Comparison of ENCODE assay signal across 1 cellular context in genomic region chr10:15859865-15860691, GRCh38.
TF ChIP-seq lines count a peak whose summit lies in the region.

MINDY3 (minus strand) TSS chr10:15860507; CDS start chr10:15860299, 208 bp downstream.

TF ChIP-seq in HepG2, 621 proteins besides CTCF, POLR2A, EP300 and RAD21 (continued from another document and continues in another):
- TF ChIP-seq ZHX2 (IDR thresholded peaks at IDR 0.05; ENCODE audit: low read depth): 0 out of 2 replicates have a peak, but pooled peaks have one; percentile 22
- 0 out of 2 replicates have a peak, but pooled peaks have one; percentile 24 for TF ChIP-seq ZHX2 (CRISPR knock-in tag; IDR thresholded peaks at IDR 0.05; ENCODE audit: borderline replicate concordance)
- peak; percentile 66 for TF ChIP-seq RBFOX2 (IDR thresholded peaks at IDR 0.05; ENCODE audit: low read depth, low read length)
- TF ChIP-seq CHD2 (IDR thresholded peaks at IDR 0.05; ENCODE audit: low read depth, low read length): no peak
- peak; percentile 79 for TF ChIP-seq THAP9 (CRISPR knock-in tag; IDR thresholded peaks at IDR 0.05; ENCODE audit: borderline replicate concordance)
- no peak for TF ChIP-seq CEBPB (IDR thresholded peaks at IDR 0.05; ENCODE audit: borderline replicate concordance, low read depth, low read length)
- TF ChIP-seq ARID5B (CRISPR knock-in tag; IDR thresholded peaks at IDR 0.05): peak; percentile 62
- TF ChIP-seq CBX1 (IDR thresholded peaks at IDR 0.05; ENCODE audit: low read depth): peak; percentile 88
- no peak for TF ChIP-seq MIXL1 (CRISPR knock-in tag; IDR thresholded peaks at IDR 0.05)
- TF ChIP-seq XRCC5 (optimal IDR thresholded peaks at IDR 0.05; ENCODE audit: low read length): no peak
- peak; percentile 77; the same call in 1 of the 2 replicates for TF ChIP-seq YEATS2 (CRISPR knock-in tag; IDR thresholded peaks at IDR 0.05; ENCODE audit: borderline replicate concordance)
- 0 out of 2 replicates have a peak, but pooled peaks have one; percentile 72 for TF ChIP-seq MTF2 (CRISPR knock-in tag; IDR thresholded peaks at IDR 0.05; ENCODE audit: borderline replicate concordance)
- TF ChIP-seq ZNF414 (CRISPR knock-in tag; IDR thresholded peaks at IDR 0.05): 0 out of 2 replicates have a peak, but pooled peaks have one; percentile 23
- TF ChIP-seq KMT2B (CRISPR knock-in tag; IDR thresholded peaks at IDR 0.05): peak; percentile 67
- TF ChIP-seq MAF1 (CRISPR knock-in tag; IDR thresholded peaks at IDR 0.05; ENCODE audit: borderline replicate concordance): 0 out of 2 replicates have a peak, but pooled peaks have one; percentile 11
- no peak for TF ChIP-seq MAFK (conservative IDR thresholded peaks at IDR 0.05 in 1 of 2, IDR thresholded peaks at IDR 0.05 in 1 of 2; ENCODE audit: low read length in 2 of 2)
- TF ChIP-seq CHCHD3 (CRISPR knock-in tag; IDR thresholded peaks at IDR 0.05): no peak
- TF ChIP-seq KLF6 (CRISPR knock-in tag; IDR thresholded peaks at IDR 0.05): peak; percentile 75; the same call in 1 of the 2 replicates
- peak; percentile 93 for TF ChIP-seq ASH2L (IDR thresholded peaks at IDR 0.05; ENCODE audit: insufficient read length, low read depth, low read length)
- no peak for TF ChIP-seq SMC3 (IDR thresholded peaks at IDR 0.05; ENCODE audit: low read length)
- TF ChIP-seq SIN3A (IDR thresholded peaks at IDR 0.05; ENCODE audit: borderline replicate concordance, low read depth, low read length): peak; percentile 64; the same call in 1 of the 2 replicates
- no peak for TF ChIP-seq ZNF580 (CRISPR knock-in tag; IDR thresholded peaks at IDR 0.05; ENCODE audit: borderline replicate concordance, low read depth)
- TF ChIP-seq ATF7 (IDR thresholded peaks at IDR 0.05): no peak
- TF ChIP-seq ATF7 (CRISPR knock-in tag; IDR thresholded peaks at IDR 0.05): no peak
- TF ChIP-seq E2F5 (CRISPR knock-in tag; conservative IDR thresholded peaks at IDR 0.05): no peak
- peak; percentile 83 for TF ChIP-seq ZNF687 (CRISPR knock-in tag; IDR thresholded peaks at IDR 0.05)
- no peak for TF ChIP-seq ZNF121 (CRISPR knock-in tag; IDR thresholded peaks at IDR 0.05)
- peak; percentile 83 for TF ChIP-seq SAP130 (CRISPR knock-in tag; IDR thresholded peaks at IDR 0.05; ENCODE audit: low read depth)
- TF ChIP-seq KDM2A (CRISPR knock-in tag; IDR thresholded peaks at IDR 0.05; ENCODE audit: borderline replicate concordance, low read depth): peak; percentile 59; the same call in 1 of the 2 replicates
- no peak for TF ChIP-seq MED13 (CRISPR knock-in tag; IDR thresholded peaks at IDR 0.05)
- no peak for TF ChIP-seq RARG (CRISPR knock-in tag; IDR thresholded peaks at IDR 0.05; ENCODE audit: low read depth)
- no peak for TF ChIP-seq HMGA1 (CRISPR knock-in tag; conservative IDR thresholded peaks at IDR 0.05)
- no peak for TF ChIP-seq ZNF607 (CRISPR knock-in tag; IDR thresholded peaks at IDR 0.05; ENCODE audit: borderline replicate concordance)
- peak; percentile 71 for TF ChIP-seq TAF1 (CRISPR knock-in tag; IDR thresholded peaks at IDR 0.05)
- TF ChIP-seq ZNF547 (CRISPR knock-in tag; IDR thresholded peaks at IDR 0.05): no peak; the same call in 1 of the 2 replicates
- no peak for TF ChIP-seq ARNTL (CRISPR knock-in tag; IDR thresholded peaks at IDR 0.05)
- TF ChIP-seq CERS6 (CRISPR knock-in tag; IDR thresholded peaks at IDR 0.05): no peak
- TF ChIP-seq ELF3 (CRISPR knock-in tag; IDR thresholded peaks at IDR 0.05): peak; percentile 90
